In genomic region chrX:45774961-45775360, GRCh38 we compare ENCODE assay signal across 10 cellular contexts.
A peak's percentile ranks its signal among the peaks of the same experiment; 100 is the strongest.
DNase-seq lines count a peak whose midpoint lies in the region; ATAC-seq and TF ChIP-seq lines count a peak whose summit lies in the region.
"Had no signal": no experiment of that assay in that cellular context is flagged by ENCODE, and none has a peak within 500 bp of the region (broad histone marks: within the 10 kb centered on the region; RNA-seq: fewer than 3 reads in every experiment).

No MANE protein-coding gene starts in this region.

- no peaks in the 10 kb centered on the region for H3K36me3 ChIP-seq in aorta (ENCODE audit: control insufficient read depth in 1 of 2, insufficient read depth in 2 of 2, low read length in 1 of 2)
- H3K36me3 ChIP-seq: gastrocnemius medialis had no signal

- H3K27me3 ChIP-seq in aorta (ENCODE audit: control insufficient read depth in 1 of 2, insufficient read depth in 2 of 2, low read length in 1 of 2), result no peaks in the 10 kb centered on the region

- intact Hi-C loops in left cardiac atrium (cut with DNase I), result no loop called here
- intact Hi-C loops in aorta (cut with DNase I), result loop anchor here in 1 of 2 donors (10.0 kb wide), 1 partner anchor 600 kb away; no protein-coding TSS in a partner anchor

- no peak overlapping the region for H3K27ac ChIP-seq in aorta (ENCODE audit: low read depth in 1 of 2, low read length in 2 of 2)

- 57% methylated on average over 5 of the region's 5 CpGs for WGBS in aorta, 2 donors

- peak overlapping the region; percentile 81 for H3K27ac Mint-ChIP-seq in activated naive CD8-positive, alpha-beta T cell
- H3K27ac Mint-ChIP-seq in naive thymus-derived CD8-positive, alpha-beta T cell, result peak overlapping the region in 1 of 10 donors; percentile 57

- POLR2A ChIA-PET in naive thymus-derived CD8-positive, alpha-beta T cell (lab: Charles Lee), result no interaction called here

- peak; percentile 32 to 37 for DNase-seq in stimulated activated CD8-positive, alpha-beta memory T cell treated with anti-CD3 and anti-CD28 coated beads, Interleukin-7, amount 100 ng/mL, for 4 hours (ENCODE audit: low read depth in 2 of 2)
- DNase-seq in stimulated activated CD8-positive, alpha-beta memory T cell treated with anti-CD3 and anti-CD28 coated beads, Interleukin-4, amount 100 ng/mL, for 48 hours, result no peak
- DNase-seq in left cardiac atrium, result peak; percentile 41
- peak in 1 of 2 donors; percentile 49 for DNase-seq in aorta
- DNase-seq in erythroblast (lab: John Stamatoyannopoulos, UW), result no peak
- DNase-seq in naive thymus-derived CD8-positive, alpha-beta T cell, result no peak
- DNase-seq: NCI-H524 treated with DMSO at 0.1 percent for 48 hours had no signal

- no peak for TF ChIP-seq POLR2A in erythroblast (IDR thresholded peaks at IDR 0.05; ENCODE audit: low read length)

- no peaks in the 10 kb centered on the region for H3K4me1 ChIP-seq in aorta (ENCODE audit: control insufficient read depth in 1 of 2, insufficient read depth in 2 of 2, low read length in 2 of 2)
- H3K4me1 ChIP-seq: gastrocnemius medialis had no signal

- peaks cover 17% of the 10 kb centered on the region for H3K36me3 Mint-ChIP-seq in activated naive CD8-positive, alpha-beta T cell
- H3K36me3 Mint-ChIP-seq in naive thymus-derived CD8-positive, alpha-beta T cell, result no peaks in the 10 kb centered on the region

- no peaks in the 10 kb centered on the region for H3K9me3 ChIP-seq in aorta (ENCODE audit: control insufficient read depth, low read length)
- H3K9me3 ChIP-seq: gastrocnemius medialis had no signal

- peaks cover 84% of the 10 kb centered on the region for H3K4me1 Mint-ChIP-seq in activated naive CD8-positive, alpha-beta T cell (ENCODE audit: low read depth)
- peaks cover 8 to 32% (median 22%) of the 10 kb centered on the region in 4 donors for H3K4me1 Mint-ChIP-seq in naive thymus-derived CD8-positive, alpha-beta T cell

- no peak overlapping the region for H3K4me3 ChIP-seq in aorta (ENCODE audit: low read length in 2 of 2)
- H3K4me3 ChIP-seq: gastrocnemius medialis had no signal

- ATAC-seq in left cardiac atrium (peak in 1 of 2 donors; percentile 76), aorta (ENCODE audit: low FRiP score) (peak; percentile 5), HG03565 (IDR thresholded peaks at IDR 0.05; ENCODE audit: unreplicated experiment) (no peak)
- no peak for ATAC-seq in naive thymus-derived CD8-positive, alpha-beta T cell

- H3K4me3 Mint-ChIP-seq in activated naive CD8-positive, alpha-beta T cell, result peak overlapping the region; percentile 44
- H3K4me3 Mint-ChIP-seq in naive thymus-derived CD8-positive, alpha-beta T cell, result no peak overlapping the region

- no peaks in the 10 kb centered on the region for H3K9me3 Mint-ChIP-seq in activated naive CD8-positive, alpha-beta T cell (ENCODE audit: low read depth)
- no peaks in the 10 kb centered on the region for H3K9me3 Mint-ChIP-seq in naive thymus-derived CD8-positive, alpha-beta T cell

- no peaks in the 10 kb centered on the region for H3K27me3 Mint-ChIP-seq in activated naive CD8-positive, alpha-beta T cell
- H3K27me3 Mint-ChIP-seq in naive thymus-derived CD8-positive, alpha-beta T cell, result no peaks in the 10 kb centered on the region

Comparison
In these comparisons a context has a peak if more than half of its experiments do, and no peak if none do; other contexts are left out.
1. DNase-seq: peak in stimulated activated CD8-positive, alpha-beta memory T cell treated with anti-CD3 and anti-CD28 coated beads, Interleukin-7, amount 100 ng/mL, for 4 hours (2 of 2) and left cardiac atrium (single experiment); none in stimulated activated CD8-positive, alpha-beta memory T cell treated with anti-CD3 and anti-CD28 coated beads, Interleukin-4, amount 100 ng/mL, for 48 hours (single experiment), erythroblast (0 of 2) and naive thymus-derived CD8-positive, alpha-beta T cell (0 of 10).